14 cellular contexts compared by ENCODE assay signal in the genomic region with DNA sequence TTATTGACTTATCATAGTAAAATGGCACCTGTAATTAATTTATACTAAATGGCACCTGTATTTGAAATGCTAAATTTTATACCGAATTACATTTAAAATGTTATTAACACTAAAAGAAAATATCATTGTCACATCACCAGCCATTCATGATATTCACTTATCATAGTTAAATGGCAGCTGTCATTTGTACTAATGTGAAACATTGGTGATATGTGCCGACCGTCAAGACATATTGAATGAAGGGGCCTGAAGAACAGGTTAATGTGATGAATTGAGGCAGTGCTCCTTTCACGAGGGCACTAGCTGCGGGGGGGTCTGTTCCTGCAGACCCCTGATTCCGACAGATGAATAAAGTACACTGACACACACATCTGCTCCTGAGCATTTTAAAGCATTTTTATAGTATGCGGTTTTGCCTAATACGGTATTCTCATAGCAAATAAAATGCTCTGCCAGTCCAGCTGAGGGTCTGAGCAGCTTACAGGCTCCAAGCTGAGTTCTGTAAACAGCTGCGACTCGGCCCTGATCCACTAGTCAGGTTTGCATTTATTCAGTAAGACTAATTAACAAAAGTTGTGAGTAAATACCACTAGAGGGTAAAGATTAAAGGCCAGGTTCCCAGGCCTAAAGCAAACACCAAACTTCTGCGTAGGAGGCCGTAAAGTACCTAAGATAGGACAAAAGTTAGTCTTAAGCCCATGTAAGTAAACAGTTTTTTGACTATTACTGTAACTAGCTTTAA.
"Had no signal": no experiment of that assay in that cellular context is flagged by ENCODE, and none has a peak within 500 bp of the region (broad histone marks: within the 10 kb centered on the region; RNA-seq: fewer than 3 reads in every experiment).

No MANE protein-coding gene starts in this region.

- H3K4me3 ChIP-seq: heart left ventricle, right atrium auricular region, suprapubic skin, upper lobe of right lung had no signal

- H3K4me1 ChIP-seq: suprapubic skin, upper lobe of right lung had no signal

- H3K27me3 ChIP-seq: heart left ventricle, right atrium auricular region, suprapubic skin, upper lobe of right lung had no signal

- H3K9me3 ChIP-seq: heart left ventricle, right atrium auricular region, suprapubic skin, upper lobe of right lung had no signal

- ATAC-seq: activated CD4-positive, alpha-beta T cell treated with anti-CD3 and anti-CD28 coated beads for 36 hours; left ventricle myocardium superior; upper lobe of right lung had no signal

- H3K27ac ChIP-seq: suprapubic skin, upper lobe of right lung, WERI-Rb-1 had no signal

- H3K36me3 ChIP-seq: heart left ventricle, right atrium auricular region, suprapubic skin, upper lobe of right lung, WERI-Rb-1 had no signal

- DNase-seq: activated CD4-positive, alpha-beta memory T cell treated with anti-CD3 and anti-CD28 coated beads, Interleukin-2, amount 10 ng/mL, durations not matched to agents 7 days and 5 days; activated CD4-positive, alpha-beta T cell treated with anti-CD3 and anti-CD28 coated beads for 36 hours; activated gamma-delta T cell; activated T-cell treated with anti-CD3 and anti-CD28 coated beads, Interleukin-2, amount 50 U/mL, for 48 hours; foreskin melanocyte; heart left ventricle; left ventricle myocardium superior; posterior cingulate gyrus; stimulated activated naive CD4-positive, alpha-beta T cell treated with Interleukin-2 at 50 U/mL for 16 hours; T-helper 9 cell; upper lobe of right lung; WERI-Rb-1 had no signal
